In the genomic region with DNA sequence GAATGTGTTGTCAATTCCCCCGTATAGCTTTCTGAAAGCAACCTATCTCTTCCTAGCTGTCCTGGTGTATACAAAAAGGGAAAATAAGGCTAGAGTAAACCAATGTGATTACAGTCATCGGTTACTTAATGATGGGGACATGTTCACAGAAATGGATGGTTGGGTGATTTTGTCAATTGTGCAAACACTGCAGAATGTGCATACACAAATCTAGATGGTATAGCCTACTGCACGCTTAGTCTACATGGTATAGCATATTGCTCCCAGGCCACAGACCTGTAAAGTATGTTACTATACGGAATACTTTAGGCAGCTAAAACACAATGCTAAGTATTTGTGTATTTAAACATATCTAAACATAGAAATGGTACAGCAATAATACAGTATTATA, we compare ENCODE assay signal across 16 cellular contexts. TPM values are rescaled to one million over a fixed set of nuclear protein-coding genes. Genes with fewer than 3 reads are reported as not detected.
DNase-seq lines count a peak whose midpoint lies in the region; ATAC-seq and TF ChIP-seq lines count a peak whose summit lies in the region.
"Had no signal": no experiment of that assay in that cellular context is flagged by ENCODE, and none has a peak within 500 bp of the region (broad histone marks: within the 10 kb centered on the region; RNA-seq: fewer than 3 reads in every experiment).

No MANE protein-coding gene starts in this region.

- DNase-seq in activated naive CD4-positive, alpha-beta T cell treated with Interleukin-2 at 50 U/mL for 16 hours: no peak
- no peak for DNase-seq in HL-60 (ENCODE audit: low read depth in 1 of 2, low spot score in 1 of 2)
- DNase-seq in central memory CD8-positive, alpha-beta T cell (ENCODE audit: low spot score in 2 of 2): no peak
- no peak for DNase-seq in transverse colon
- DNase-seq in NCI-H1105 treated with DMSO at 0.1 percent for 48 hours (lab: John Stamatoyannopoulos, UW): no peak
- no peak for DNase-seq in foreskin fibroblast
- DNase-seq in C1 segment of cervical spinal cord (lab: John Stamatoyannopoulos, UW): no peak
- DNase-seq: heart left ventricle, IMR-90, left ventricle myocardium superior, NCI-H1694 treated with DMSO at 0.1 percent for 48 hours, NCI-H774 had no signal

- peaks cover 3% of the 10 kb centered on the region for H3K36me3 Mint-ChIP-seq in activated naive CD4-positive, alpha-beta T cell treated with anti-CD3 and anti-CD28 coated beads, Interleukin-2, amount 50 U/mL, for 24 hours
- H3K36me3 Mint-ChIP-seq in central memory CD8-positive, alpha-beta T cell (ENCODE audit: insufficient read depth): peaks cover 37% of the 10 kb centered on the region
- H3K36me3 Mint-ChIP-seq: neural progenitor cell, WTC11 had no signal

- peak overlapping the region; percentile 93 for H3K27ac Mint-ChIP-seq in activated naive CD4-positive, alpha-beta T cell treated with anti-CD3 and anti-CD28 coated beads, Interleukin-2, amount 50 U/mL, for 24 hours
- H3K27ac Mint-ChIP-seq in central memory CD8-positive, alpha-beta T cell (ENCODE audit: low read depth): peak overlapping the region; percentile 99
- H3K27ac Mint-ChIP-seq: neural progenitor cell, WTC11 had no signal

- H3K4me3 Mint-ChIP-seq in activated naive CD4-positive, alpha-beta T cell treated with anti-CD3 and anti-CD28 coated beads, Interleukin-2, amount 50 U/mL, for 24 hours: peak overlapping the region; percentile 66
- peak overlapping the region; percentile 93 for H3K4me3 Mint-ChIP-seq in central memory CD8-positive, alpha-beta T cell
- H3K4me3 Mint-ChIP-seq: neural progenitor cell, WTC11 had no signal

- peak; percentile 24 for ATAC-seq in central memory CD8-positive, alpha-beta T cell (replicated peaks; ENCODE audit: extremely low read depth, poor library complexity, severe bottlenecking)
- ATAC-seq: left ventricle myocardium superior, WTC11 had no signal

- no peak for TF ChIP-seq EP300 in transverse colon (IDR thresholded peaks at IDR 0.05; ENCODE audit: low read depth)

- no peaks in the 10 kb centered on the region for H3K36me3 ChIP-seq in transverse colon
- H3K36me3 ChIP-seq: heart left ventricle, neural progenitor cell had no signal

- H3K27me3 Mint-ChIP-seq in activated naive CD4-positive, alpha-beta T cell treated with anti-CD3 and anti-CD28 coated beads, Interleukin-2, amount 50 U/mL, for 24 hours: no peaks in the 10 kb centered on the region
- no peaks in the 10 kb centered on the region for H3K27me3 Mint-ChIP-seq in central memory CD8-positive, alpha-beta T cell

- peaks cover 5% of the 10 kb centered on the region for H3K9me3 Mint-ChIP-seq in activated naive CD4-positive, alpha-beta T cell treated with anti-CD3 and anti-CD28 coated beads, Interleukin-2, amount 50 U/mL, for 24 hours
- H3K9me3 Mint-ChIP-seq in central memory CD8-positive, alpha-beta T cell: no peaks in the 10 kb centered on the region
- H3K9me3 Mint-ChIP-seq: WTC11 had no signal

- H3K9me3 ChIP-seq in transverse colon: no peaks in the 10 kb centered on the region
- H3K9me3 ChIP-seq: heart left ventricle had no signal

- intact Hi-C loops in transverse colon (cut with DNase I; ENCODE audit: low total_unique reads): no loop called here

- WGBS in transverse colon (ENCODE audit: low coverage in 1 of 2), 2 donors: 76 to 89% methylated on average over 3 to 4 of the region's 4 CpGs

- TF ChIP-seq CTCF in HL-60 (IDR thresholded peaks at IDR 0.05; ENCODE audit: insufficient read depth, low read length): no peak
- no peak for TF ChIP-seq CTCF in transverse colon (IDR thresholded peaks at IDR 0.05)
- no peak for TF ChIP-seq CTCF in foreskin fibroblast (IDR thresholded peaks at IDR 0.05; ENCODE audit: low read depth, low read length)

- H3K4me1 ChIP-seq in transverse colon: peaks cover 0 to 6% (median 2%) of the 10 kb centered on the region in 4 donors
- H3K4me1 ChIP-seq: neural progenitor cell had no signal

- no peak for TF ChIP-seq POLR2A in transverse colon (IDR thresholded peaks at IDR 0.05)

- H3K27me3 ChIP-seq in HL-60 (ENCODE audit: insufficient read depth, poor library complexity, severe bottlenecking) (no peaks in the 10 kb centered on the region), transverse colon (no peaks in the 10 kb centered on the region)
- H3K27me3 ChIP-seq: heart left ventricle, neural progenitor cell had no signal

- peak overlapping the region; percentile 33 for H3K27ac ChIP-seq in HL-60 (replicated peaks)
- peak overlapping the region in 3 of 4 donors; percentile 37 to 66 (median 38) for H3K27ac ChIP-seq in transverse colon
- H3K27ac ChIP-seq: neural progenitor cell had no signal

- in situ Hi-C loops in transverse colon (cut with MboI; ENCODE audit: low pct_ligation_motif_present in 1 of 4, low pct_unique_long_range_greater_than_20kb in 1 of 4, low sequenced_read_pairs in 3 of 4): no loop called here

- peaks cover 38% of the 10 kb centered on the region for H3K4me1 Mint-ChIP-seq in activated naive CD4-positive, alpha-beta T cell treated with anti-CD3 and anti-CD28 coated beads, Interleukin-2, amount 50 U/mL, for 24 hours
- H3K4me1 Mint-ChIP-seq in central memory CD8-positive, alpha-beta T cell: peaks cover 81% of the 10 kb centered on the region
- H3K4me1 Mint-ChIP-seq: WTC11 had no signal

- H3K4me3 ChIP-seq in HL-60 (replicated peaks; ENCODE audit: insufficient read depth, low read length) (no peak overlapping the region), transverse colon (no peak overlapping the region), foreskin fibroblast (ENCODE audit: low read depth in 1 of 2, low read length in 2 of 2) (no peak overlapping the region)
- H3K4me3 ChIP-seq: heart left ventricle, neural progenitor cell had no signal

RNA-seq across cellular contexts. Expression of gene DTHD1, which starts 5.1 kb away (rescaled TPM):
- 1 to 10 TPM in 1 of 4 donors, under 1 TPM in 1, not detected in 2; 0.68 to 1.3 TPM for total RNA-seq in transverse colon
- total RNA-seq: IMR-90, SK-MEL-5, WTC11 had no signal

RNA-seq across cellular contexts. Expression of gene ARAP2, which starts 42.2 kb away (rescaled TPM):
- 100 to 1,000 TPM in 1 of 4 donors, 10 to 100 TPM in 3; 42.3 to 108 (median 50.3) TPM for total RNA-seq in transverse colon
